In the genomic region with DNA sequence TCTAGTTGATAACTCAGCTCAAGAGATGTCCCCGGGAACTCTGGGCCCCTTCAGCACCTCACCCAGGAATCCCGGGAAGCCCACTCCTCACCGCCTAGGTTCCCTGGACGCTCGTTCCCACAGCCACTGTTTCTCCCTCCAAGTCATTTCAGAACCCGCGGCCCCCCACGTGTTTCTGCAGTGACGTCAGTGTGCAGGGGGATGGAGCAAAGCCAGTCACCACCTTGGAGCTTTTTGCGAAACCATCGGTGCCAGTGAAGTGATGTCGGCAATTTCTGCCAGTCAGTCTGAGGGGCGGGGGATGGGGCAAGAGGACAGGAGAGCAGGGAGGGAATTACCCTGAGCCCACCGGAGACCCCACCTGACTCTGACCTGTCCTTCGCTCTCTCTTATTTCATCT, we compare ENCODE assay signal across 1 cellular context.
TF ChIP-seq lines count a peak whose summit lies in the region.

No MANE protein-coding gene starts in this region.

TF ChIP-seq in HepG2, 621 proteins besides CTCF, POLR2A, EP300 and RAD21 (continued from another document):
- TF ChIP-seq CREB1 (IDR thresholded peaks at IDR 0.05), result peak; percentile 92
- TF ChIP-seq CREB1 (CRISPR knock-in tag; IDR thresholded peaks at IDR 0.05), result no peak
